14 cellular contexts compared by ENCODE assay signal in the genomic region with DNA sequence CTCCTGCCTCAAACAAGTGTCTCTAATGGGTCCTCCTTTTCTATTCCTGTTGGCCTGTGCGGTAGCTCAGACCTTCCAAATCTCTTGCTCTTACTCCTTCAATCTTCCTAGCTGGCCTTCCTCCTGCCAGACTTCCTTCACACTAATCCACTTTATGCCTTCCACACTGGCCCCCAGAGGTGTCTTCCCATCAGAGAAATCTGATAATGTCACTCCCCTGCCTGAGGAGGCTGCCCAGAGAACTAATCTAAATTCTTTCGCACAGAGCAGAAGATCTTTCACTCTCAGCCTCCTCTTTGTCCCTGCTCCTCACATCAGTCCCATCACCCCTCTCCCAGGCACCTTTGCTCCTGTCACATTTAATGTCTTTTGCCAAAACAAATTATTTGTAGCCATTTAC.
DNase-seq lines count a peak whose midpoint lies in the region; ATAC-seq and TF ChIP-seq lines count a peak whose summit lies in the region.
"Had no signal": no experiment of that assay in that cellular context is flagged by ENCODE, and none has a peak within 500 bp of the region (broad histone marks: within the 10 kb centered on the region; RNA-seq: fewer than 3 reads in every experiment).

No MANE protein-coding gene starts in this region.

- H3K9me3 ChIP-seq in right cardiac atrium (ENCODE audit: control insufficient read depth, low read length) (no peaks in the 10 kb centered on the region), heart right ventricle (no peaks in the 10 kb centered on the region), T-helper 17 cell (ENCODE audit: control insufficient read depth, low read length, poor library complexity, severe bottlenecking) (no peaks in the 10 kb centered on the region), mesenchymal stem cell (ENCODE audit: control insufficient read depth, low read length) (no peaks in the 10 kb centered on the region), vagina (no peaks in the 10 kb centered on the region)
- H3K9me3 ChIP-seq: MG63 had no signal

- no peak overlapping the region for H3K4me3 Mint-ChIP-seq in T-helper 17 cell
- H3K4me3 Mint-ChIP-seq: T-helper 2 cell treated with Interferon-gamma antibody and Interleukin-4, amounts not matched to agents 5 μg/mL and 100 μg/mL, for 36 hours had no signal

- TF ChIP-seq POLR2A in vagina (IDR thresholded peaks at IDR 0.05), result no peak

- no peak overlapping the region for H3K9ac ChIP-seq in mesenchymal stem cell (ENCODE audit: low read length)

- H3K4me1 ChIP-seq in right cardiac atrium (ENCODE audit: control insufficient read depth, insufficient read depth, low read length), result no peaks in the 10 kb centered on the region
- peaks cover 0 to 54% (median 39%) of the 10 kb centered on the region in 9 donors for H3K4me1 ChIP-seq in heart right ventricle
- H3K4me1 ChIP-seq in mesenchymal stem cell (ENCODE audit: control insufficient read depth, insufficient read depth, low read depth, low read length), result peaks cover 14% of the 10 kb centered on the region
- H3K4me1 ChIP-seq in vagina, result peaks cover 47% of the 10 kb centered on the region

- intact Hi-C loops in right cardiac atrium (cut with DNase I) (no loop called here), heart right ventricle (cut with DNase I) (loop anchor here in 3 of 10 donors (5.0 to 10.0 kb wide), 3 partner anchors 45 to 88 kb away; no protein-coding TSS in a partner anchor), vagina (cut with DNase I) (no loop called here)

- H2AFZ ChIP-seq in mesenchymal stem cell (ENCODE audit: low read depth, low read length), result no peak overlapping the region

- H3K36me3 Mint-ChIP-seq in T-helper 17 cell (ENCODE audit: low read depth), result peaks cover 10% of the 10 kb centered on the region

- no peak overlapping the region for H3K4me2 ChIP-seq in mesenchymal stem cell (ENCODE audit: low read length, poor library complexity, severe bottlenecking)

- H3K27ac Mint-ChIP-seq in T-helper 17 cell, result peak overlapping the region; percentile 79
- H3K27ac Mint-ChIP-seq: T-helper 2 cell treated with Interferon-gamma antibody and Interleukin-4, amounts not matched to agents 5 μg/mL and 100 μg/mL, for 36 hours had no signal

- H3K27me3 Mint-ChIP-seq in T-helper 17 cell, result no peaks in the 10 kb centered on the region

- H3K4me3 ChIP-seq in right cardiac atrium (ENCODE audit: low read length) (no peak overlapping the region), heart right ventricle (no peak overlapping the region), mesenchymal stem cell (ENCODE audit: insufficient read depth in 1 of 2, low read depth in 1 of 2, low read length in 2 of 2) (no peak overlapping the region), vagina (no peak overlapping the region)
- H3K4me3 ChIP-seq: MG63 had no signal

- peak overlapping the region; percentile 4 for H3K27ac ChIP-seq in right cardiac atrium (ENCODE audit: low read length)
- peak overlapping the region in 5 of 10 donors; percentile 6 to 63 (median 32) for H3K27ac ChIP-seq in heart right ventricle
- peak overlapping the region; percentile 22 for H3K27ac ChIP-seq in mesenchymal stem cell (ENCODE audit: low read length, poor library complexity, severe bottlenecking)
- peak overlapping the region; percentile 50 for H3K27ac ChIP-seq in vagina

- WGBS in right cardiac atrium, result 76% methylated on average over 2 of the region's 2 CpGs
- WGBS in heart right ventricle, 2 donors, result 84 to 93% methylated on average over 2 of the region's 2 CpGs
- 45% methylated on average over 2 of the region's 2 CpGs for WGBS in mesenchymal stem cell

- peaks cover 27% of the 10 kb centered on the region for H3K79me1 ChIP-seq in mesenchymal stem cell (replicated peaks; ENCODE audit: low read length, poor library complexity, severe bottlenecking)

- peak overlapping the region; percentile 32 to 94 for H3K18ac ChIP-seq in mesenchymal stem cell (ENCODE audit: low read depth in 1 of 2, low read length in 2 of 2)

- H3K14ac ChIP-seq in mesenchymal stem cell (ENCODE audit: low read length in 2 of 2), result peak overlapping the region in 1 of 2 experiments; percentile 49

- no peak overlapping the region for H2BK15ac ChIP-seq in mesenchymal stem cell (ENCODE audit: low read depth, poor library complexity, severe bottlenecking)

- H2BK12ac ChIP-seq in mesenchymal stem cell (ENCODE audit: low read length in 2 of 2), result peak overlapping the region; percentile 72 to 90

- peak overlapping the region in 1 of 2 experiments; percentile 60 for H3K4ac ChIP-seq in mesenchymal stem cell (ENCODE audit: low read depth in 1 of 2, low read length in 2 of 2)

- TF ChIP-seq CTCF in heart right ventricle (IDR thresholded peaks at IDR 0.05), result no peak
- no peak for TF ChIP-seq CTCF in vagina (IDR thresholded peaks at IDR 0.05)

- H4K91ac ChIP-seq in mesenchymal stem cell (ENCODE audit: low read length), result no peak overlapping the region

- no peak overlapping the region for H2BK5ac ChIP-seq in mesenchymal stem cell (ENCODE audit: low read depth, low read length, poor library complexity, severe bottlenecking)

- peak overlapping the region; percentile 86 for H4K8ac ChIP-seq in mesenchymal stem cell (ENCODE audit: low read length)

- H3K23ac ChIP-seq in mesenchymal stem cell (ENCODE audit: low read length in 2 of 2), result no peak overlapping the region

- H3K27me3 ChIP-seq in right cardiac atrium (ENCODE audit: control insufficient read depth, insufficient read depth) (no peaks in the 10 kb centered on the region), heart right ventricle (no peaks in the 10 kb centered on the region), mesenchymal stem cell (ENCODE audit: control insufficient read depth in 1 of 2, insufficient read depth in 1 of 2, low read length in 2 of 2) (no peaks in the 10 kb centered on the region), vagina (no peaks in the 10 kb centered on the region)
- H3K27me3 ChIP-seq: MG63 had no signal

- peak overlapping the region; percentile 67 for H2BK120ac ChIP-seq in mesenchymal stem cell (ENCODE audit: low read depth, low read length)

- H3K4me1 Mint-ChIP-seq in T-helper 17 cell, result peaks cover 31% of the 10 kb centered on the region

- DNase-seq in right cardiac atrium (no peak), heart right ventricle (no peak), T-helper 17 cell (no peak), mesenchymal stem cell (no peak), vagina (ENCODE audit: extremely low spot score in 2 of 2) (no peak)
- no peak for DNase-seq in activated CD4-positive, CD25-positive, alpha-beta regulatory T cell treated with anti-CD3 and anti-CD28 coated beads, Interleukin-2, amount 50 U/mL, for 72 hours
- DNase-seq: amniotic stem cell; MG63; SHP77; stimulated activated naive CD8-positive, alpha-beta T cell treated with anti-CD3 and anti-CD28 coated beads, Interleukin-15, Interleukin-2, amounts not matched to agents 100 U/mL and 50 U/mL, for 24 hours had no signal

- peak overlapping the region; percentile 85 for H2AK5ac ChIP-seq in mesenchymal stem cell (ENCODE audit: low read length, severe bottlenecking)

- H3K36me3 ChIP-seq in heart right ventricle, result no peaks in the 10 kb centered on the region
- no peaks in the 10 kb centered on the region for H3K36me3 ChIP-seq in mesenchymal stem cell (ENCODE audit: control insufficient read depth in 1 of 2, insufficient read depth in 2 of 2, low read depth in 1 of 2, low read length in 2 of 2)
- H3K36me3 ChIP-seq in vagina, result no peaks in the 10 kb centered on the region
- H3K36me3 ChIP-seq: MG63 had no signal

- ATAC-seq in right cardiac atrium (no peak), heart right ventricle (no peak), T-helper 17 cell (no peak), GM21390 (IDR thresholded peaks at IDR 0.05; ENCODE audit: unreplicated experiment) (no peak), GM18909 (IDR thresholded peaks at IDR 0.05; ENCODE audit: poor library complexity, unreplicated experiment) (no peak)
- ATAC-seq: left lobe of liver; stimulated activated naive CD8-positive, alpha-beta T cell treated with anti-CD3 and anti-CD28 coated beads, Interleukin-15, Interleukin-2, amounts not matched to agents 100 U/mL and 50 U/mL, for 24 hours had no signal
